ENCODE assay signal across 15 cellular contexts in genomic region chr1:8970870-8971337, GRCh38. TPM values are rescaled to one million over a fixed set of nuclear protein-coding genes. Genes with fewer than 3 reads are reported as not detected.
DNase-seq lines count a peak whose midpoint lies in the region; ATAC-seq and TF ChIP-seq lines count a peak whose summit lies in the region.
"Had no signal": no experiment of that assay in that cellular context is flagged by ENCODE, and none has a peak within 500 bp of the region (broad histone marks: within the 10 kb centered on the region; RNA-seq: fewer than 3 reads in every experiment).

No MANE protein-coding gene starts in this region.

- H3K27me3 Mint-ChIP-seq in activated T-cell treated with anti-CD3 and anti-CD28 coated beads, Interleukin-2, amount 50 U/mL, for 72 hours (ENCODE audit: low read depth) = no peaks in the 10 kb centered on the region
- H3K27me3 Mint-ChIP-seq in neural crest cell (ENCODE audit: low read depth) = no peaks in the 10 kb centered on the region
- H3K27me3 Mint-ChIP-seq in glutamatergic neuron (ENCODE audit: unreplicated experiment) = peaks cover 3% of the 10 kb centered on the region

- peaks cover 6 to 8% of the 10 kb centered on the region in 2 donors for H3K36me3 Mint-ChIP-seq in activated T-cell treated with anti-CD3 and anti-CD28 coated beads, Interleukin-2, amount 50 U/mL, for 72 hours (ENCODE audit: insufficient read depth in 2 of 2)
- H3K36me3 Mint-ChIP-seq in neural crest cell (ENCODE audit: low read depth) (no peaks in the 10 kb centered on the region), glutamatergic neuron (ENCODE audit: unreplicated experiment) (peaks cover 7% of the 10 kb centered on the region)

- H3K4me1 ChIP-seq in MM.1S (ENCODE audit: low read length) = 0 out of 2 replicates have a peak, but pooled peaks cover 3% of the 10 kb centered on the region

- peak overlapping the region; percentile 86 to 98 for H3K4me3 Mint-ChIP-seq in activated T-cell treated with anti-CD3 and anti-CD28 coated beads, Interleukin-2, amount 50 U/mL, for 72 hours
- no peak overlapping the region for H3K4me3 Mint-ChIP-seq in neural crest cell
- H3K4me3 Mint-ChIP-seq in glutamatergic neuron (ENCODE audit: unreplicated experiment) = no peak overlapping the region
- H3K4me3 Mint-ChIP-seq: dendritic cell treated with granulocyte-macrophage colony-stimulating factor and Interleukin-4, amounts not matched to agents 40 ng/mL and 50 ng/mL, for 4 days had no signal

- TF ChIP-seq CTCF in MM.1S (IDR thresholded peaks at IDR 0.05; ENCODE audit: low read length) (no peak), neural crest cell (conservative IDR thresholded peaks at IDR 0.05) (no peak), glutamatergic neuron (IDR thresholded peaks at IDR 0.05; ENCODE audit: partially characterized antibody, unreplicated experiment) (no peak), foreskin fibroblast (IDR thresholded peaks at IDR 0.05; ENCODE audit: low read depth, low read length) (no peak)

- H3K4me3 ChIP-seq in MM.1S (ENCODE audit: low read length) (no peak overlapping the region), foreskin fibroblast (ENCODE audit: low read depth in 1 of 2, low read length in 2 of 2) (no peak overlapping the region)
- H3K4me3 ChIP-seq: SJSA1, thoracic aorta had no signal

- peak overlapping the region; percentile 75 for H3K27ac Mint-ChIP-seq in activated T-cell treated with anti-CD3 and anti-CD28 coated beads, Interleukin-2, amount 50 U/mL, for 72 hours
- H3K27ac Mint-ChIP-seq in neural crest cell (ENCODE audit: unreplicated experiment) (peak overlapping the region; percentile 84), glutamatergic neuron (ENCODE audit: unreplicated experiment) (no peak overlapping the region)
- H3K27ac Mint-ChIP-seq: dendritic cell treated with granulocyte-macrophage colony-stimulating factor and Interleukin-4, amounts not matched to agents 40 ng/mL and 50 ng/mL, for 4 days had no signal

- no peaks in the 10 kb centered on the region for H3F3A ChIP-seq in MM.1S (ENCODE audit: insufficient read depth, low read length)

- no peaks in the 10 kb centered on the region for H3K36me3 ChIP-seq in MM.1S (replicated peaks; ENCODE audit: insufficient read depth, low read length)
- H3K36me3 ChIP-seq: SJSA1, thoracic aorta had no signal

- H3K27ac ChIP-seq in MM.1S (ENCODE audit: low read length) = no peak overlapping the region
- H3K27ac ChIP-seq: SJSA1, thoracic aorta had no signal

- peaks cover 6% of the 10 kb centered on the region for H3K27me3 ChIP-seq in MM.1S (replicated peaks; ENCODE audit: insufficient read depth, low read length)
- H3K27me3 ChIP-seq: SJSA1 had no signal

- H2AFZ ChIP-seq in MM.1S (ENCODE audit: low read length) = peak overlapping the region; percentile 41; the same call in 1 of the 2 replicates

- peak; percentile 66 for DNase-seq in MM.1S
- peak; percentile 59 to 70 for DNase-seq in activated T-cell treated with anti-CD3 and anti-CD28 coated beads, Interleukin-2, amount 50 U/mL, for 72 hours
- no peak for DNase-seq in neural crest cell (ENCODE audit: low read depth, low spot score)
- DNase-seq in nucleus accumbens (lab: John Stamatoyannopoulos, UW) = no peak
- DNase-seq in glutamatergic neuron = no peak
- no peak for DNase-seq in foreskin fibroblast
- DNase-seq in NCI-H1436 (lab: John Stamatoyannopoulos, UW) = no peak
- DNase-seq: EL, head of caudate nucleus, NCI-H2227 treated with DMSO at 0.1 percent for 48 hours had no signal

- no peaks in the 10 kb centered on the region for H3K9me3 ChIP-seq in MM.1S (replicated peaks; ENCODE audit: insufficient read depth, low read length)
- H3K9me3 ChIP-seq: SJSA1, thoracic aorta had no signal

- H3K9me2 ChIP-seq in MM.1S (replicated peaks; ENCODE audit: insufficient read depth, low read length) = no peaks in the 10 kb centered on the region

- ATAC-seq in GM18511 (IDR thresholded peaks at IDR 0.05; ENCODE audit: unreplicated experiment) = peak; percentile 43
- ATAC-seq in activated T-cell treated with anti-CD3 and anti-CD28 coated beads, Interleukin-2, amount 50 U/mL, for 72 hours (replicated peaks in 1 of 2) = peak; percentile 87 to 89

- H3K4me1 Mint-ChIP-seq in activated T-cell treated with anti-CD3 and anti-CD28 coated beads, Interleukin-2, amount 50 U/mL, for 72 hours (ENCODE audit: low read depth) = peaks cover 78% of the 10 kb centered on the region
- no peaks in the 10 kb centered on the region for H3K4me1 Mint-ChIP-seq in neural crest cell
- peaks cover 2% of the 10 kb centered on the region for H3K4me1 Mint-ChIP-seq in glutamatergic neuron (ENCODE audit: low read depth, unreplicated experiment)

- H4K20me1 ChIP-seq in MM.1S (ENCODE audit: insufficient read depth, low read length) = no peaks in the 10 kb centered on the region

- no peak overlapping the region for H3K9ac ChIP-seq in MM.1S (ENCODE audit: low read length)

- H3K4me2 ChIP-seq in MM.1S (ENCODE audit: low read depth, low read length) = peak overlapping the region; percentile 26; the same call in 1 of the 2 replicates

- no peaks in the 10 kb centered on the region for H3K79me2 ChIP-seq in MM.1S (ENCODE audit: low read length)

- no peaks in the 10 kb centered on the region for H3K9me3 Mint-ChIP-seq in activated T-cell treated with anti-CD3 and anti-CD28 coated beads, Interleukin-2, amount 50 U/mL, for 72 hours
- H3K9me3 Mint-ChIP-seq in neural crest cell = peaks cover 6% of the 10 kb centered on the region
- H3K9me3 Mint-ChIP-seq in glutamatergic neuron (ENCODE audit: unreplicated experiment) = peaks cover 3% of the 10 kb centered on the region
- H3K9me3 Mint-ChIP-seq: dendritic cell treated with granulocyte-macrophage colony-stimulating factor and Interleukin-4, amounts not matched to agents 40 ng/mL and 50 ng/mL, for 4 days had no signal

RNA-seq across cellular contexts. Expression of gene CA6, which starts 25.2 kb away (rescaled TPM):
- 1 to 10 TPM; 1.6 to 2.5 TPM for total RNA-seq in activated T-cell treated with anti-CD3 and anti-CD28 coated beads, Interleukin-2, amount 50 U/mL, for 72 hours
- total RNA-seq in neural crest cell (not detected in 2 replicates), glutamatergic neuron (ENCODE audit: unreplicated experiment) (not detected)
- total RNA-seq: mucosa of gallbladder, SJSA1, thoracic aorta had no signal

RNA-seq across cellular contexts. Expression of gene SLC2A7, which starts 55.3 kb away (rescaled TPM):
- total RNA-seq in activated T-cell treated with anti-CD3 and anti-CD28 coated beads, Interleukin-2, amount 50 U/mL, for 72 hours = under 1 TPM in 1 of 2 donors, not detected in 1; 0.22 TPM
- total RNA-seq in neural crest cell = not detected in 2 replicates
- total RNA-seq in glutamatergic neuron (ENCODE audit: unreplicated experiment) = not detected
- total RNA-seq: mucosa of gallbladder, SJSA1, thoracic aorta had no signal

Comparison
In these comparisons a context has a peak if more than half of its experiments do, and no peak if none do; other contexts are left out.
1. DNase-seq: peak in MM.1S (single experiment) and activated T-cell treated with anti-CD3 and anti-CD28 coated beads, Interleukin-2, amount 50 U/mL, for 72 hours (2 of 2); none in neural crest cell (single experiment), nucleus accumbens (0 of 56), glutamatergic neuron (single experiment), foreskin fibroblast (0 of 2) and NCI-H1436 (single experiment).
2. H3K4me3 Mint-ChIP-seq: peak in activated T-cell treated with anti-CD3 and anti-CD28 coated beads, Interleukin-2, amount 50 U/mL, for 72 hours (2 of 2); none in neural crest cell (single experiment) and glutamatergic neuron (single experiment).